Comparison of ENCODE assay signal across 8 cellular contexts in genomic region chr11:10308208-10308954, GRCh38. TPM values are rescaled to one million over a fixed set of nuclear protein-coding genes. Genes with fewer than 3 reads are reported as not detected.
DNase-seq lines count a peak whose midpoint lies in the region; ATAC-seq lines count a peak whose summit lies in the region.

No MANE protein-coding gene starts in this region.

- peak overlapping the region; percentile 56 for H3K4me3 ChIP-seq in thymus (ENCODE audit: low read length)

- H3K27me3 Mint-ChIP-seq in activated T-cell treated with anti-CD3 and anti-CD28 coated beads, Interleukin-2, amount 50 U/mL, for 4 hours (ENCODE audit: low read depth): peaks cover 35% of the 10 kb centered on the region
- H3K27me3 Mint-ChIP-seq in activated naive CD8-positive, alpha-beta T cell treated with anti-CD3 and anti-CD28 coated beads, Interleukin-2, amount 10 ng/mL, durations not matched to agents 7 days and 5 days: peaks cover 35% of the 10 kb centered on the region

- ATAC-seq in activated T-cell treated with anti-CD3 and anti-CD28 coated beads, Interleukin-2, amount 50 U/mL, for 4 hours: no peak
- no peak for ATAC-seq in activated naive CD8-positive, alpha-beta T cell treated with anti-CD3 and anti-CD28 coated beads, Interleukin-2, amount 10 ng/mL, durations not matched to agents 7 days and 5 days (ENCODE audit: low read depth)
- ATAC-seq in activated CD4-positive, CD25-positive, alpha-beta regulatory T cell treated with anti-CD3 and anti-CD28 coated beads, Interleukin-2, amount 50 U/mL, for 24 hours: no peak
- no peak for ATAC-seq in HG03342 (IDR thresholded peaks at IDR 0.05; ENCODE audit: unreplicated experiment)

- H3K4me1 ChIP-seq in thymus (ENCODE audit: control insufficient read depth, insufficient read depth, low read length): peaks cover 36% of the 10 kb centered on the region

- H3K9me3 ChIP-seq in thymus (ENCODE audit: control insufficient read depth): no peaks in the 10 kb centered on the region

- DNase-seq in activated T-cell treated with anti-CD3 and anti-CD28 coated beads, Interleukin-2, amount 50 U/mL, for 4 hours: no peak
- DNase-seq in activated T-cell treated with anti-CD3 and anti-CD28 coated beads for 4 hours (no peak), iris pigment epithelial cell (ENCODE audit: low read depth) (peak; percentile 35), HT-29 (ENCODE audit: low spot score) (no peak)
- DNase-seq in activated naive CD8-positive, alpha-beta T cell treated with anti-CD3 and anti-CD28 coated beads, Interleukin-2, amount 10 ng/mL, durations not matched to agents 7 days and 5 days: no peak

- 24% methylated on average over 16 of the region's 16 CpGs for WGBS in thymus

- peak overlapping the region; percentile 96 for H3K4me3 Mint-ChIP-seq in activated T-cell treated with anti-CD3 and anti-CD28 coated beads, Interleukin-2, amount 50 U/mL, for 4 hours
- H3K4me3 Mint-ChIP-seq in activated naive CD8-positive, alpha-beta T cell treated with anti-CD3 and anti-CD28 coated beads, Interleukin-2, amount 10 ng/mL, durations not matched to agents 7 days and 5 days: peak overlapping the region; percentile 95

- H3K4me1 Mint-ChIP-seq in activated T-cell treated with anti-CD3 and anti-CD28 coated beads, Interleukin-2, amount 50 U/mL, for 4 hours (ENCODE audit: low read depth): peaks cover 38% of the 10 kb centered on the region
- peaks cover 35% of the 10 kb centered on the region for H3K4me1 Mint-ChIP-seq in activated naive CD8-positive, alpha-beta T cell treated with anti-CD3 and anti-CD28 coated beads, Interleukin-2, amount 10 ng/mL, durations not matched to agents 7 days and 5 days

- no peak overlapping the region for H3K27ac ChIP-seq in thymus (ENCODE audit: low read depth)

- no peaks in the 10 kb centered on the region for H3K9me3 Mint-ChIP-seq in activated T-cell treated with anti-CD3 and anti-CD28 coated beads, Interleukin-2, amount 50 U/mL, for 4 hours
- H3K9me3 Mint-ChIP-seq in activated naive CD8-positive, alpha-beta T cell treated with anti-CD3 and anti-CD28 coated beads, Interleukin-2, amount 10 ng/mL, durations not matched to agents 7 days and 5 days: no peaks in the 10 kb centered on the region

- H3K27ac Mint-ChIP-seq in activated naive CD8-positive, alpha-beta T cell treated with anti-CD3 and anti-CD28 coated beads, Interleukin-2, amount 10 ng/mL, durations not matched to agents 7 days and 5 days: peak overlapping the region; percentile 79

- peaks cover 37% of the 10 kb centered on the region for H3K27me3 ChIP-seq in thymus (ENCODE audit: control insufficient read depth, insufficient read depth)

- no peaks in the 10 kb centered on the region for H3K36me3 ChIP-seq in thymus (ENCODE audit: control insufficient read depth, insufficient read depth)

- no peaks in the 10 kb centered on the region for H3K36me3 Mint-ChIP-seq in activated T-cell treated with anti-CD3 and anti-CD28 coated beads, Interleukin-2, amount 50 U/mL, for 4 hours (ENCODE audit: insufficient read depth)
- H3K36me3 Mint-ChIP-seq in activated naive CD8-positive, alpha-beta T cell treated with anti-CD3 and anti-CD28 coated beads, Interleukin-2, amount 10 ng/mL, durations not matched to agents 7 days and 5 days: peaks cover 8% of the 10 kb centered on the region

- POLR2A ChIA-PET in activated naive CD8-positive, alpha-beta T cell treated with anti-CD3 and anti-CD28 coated beads, Interleukin-2, amount 10 ng/mL, durations not matched to agents 7 days and 5 days (lab: Charles Lee): interaction anchor here (1.0 to 1.4 kb wide), 4 partner anchors 58 to 802 kb away, joined by 3 to 8 read pairs (median 3); no protein-coding TSS in a partner anchor

RNA-seq across cellular contexts. Expression of gene ADM, which starts 3.5 kb away (rescaled TPM):
- under 1 TPM in 2 of 3 donors, not detected in 1; 0.43 TPM for total RNA-seq in activated T-cell treated with anti-CD3 and anti-CD28 coated beads, Interleukin-2, amount 50 U/mL, for 4 hours
- total RNA-seq in activated naive CD8-positive, alpha-beta T cell treated with anti-CD3 and anti-CD28 coated beads, Interleukin-2, amount 10 ng/mL, durations not matched to agents 7 days and 5 days: 1 to 10 TPM; 1.5 to 2.3 TPM
- polyA plus RNA-seq in thymus: 37.4 TPM
- total RNA-seq in HT-29 (2014; rRNA removed; shearing (Covaris generic)): 33.3 and 37.6 TPM in 2 replicates

RNA-seq across cellular contexts. Expression of gene SBF2, which starts 14.4 kb away (rescaled TPM):
- total RNA-seq in activated T-cell treated with anti-CD3 and anti-CD28 coated beads, Interleukin-2, amount 50 U/mL, for 4 hours: 1 to 10 TPM; 3.0 to 6.9 (median 3.5) TPM
- 10 to 100 TPM; 15.8 to 18.6 TPM for total RNA-seq in activated naive CD8-positive, alpha-beta T cell treated with anti-CD3 and anti-CD28 coated beads, Interleukin-2, amount 10 ng/mL, durations not matched to agents 7 days and 5 days
- polyA plus RNA-seq in thymus: 8.1 TPM
- total RNA-seq in HT-29 (2014; rRNA removed; shearing (Covaris generic)): 24.4 and 27.1 TPM in 2 replicates

Comparison
In these comparisons a context has a peak if more than half of its experiments do, and no peak if none do; other contexts are left out.
1. RNA of gene ADM, which starts 3.5 kb away (total RNA-seq): 33.3 to 37.6 TPM in HT-29; 1.5 to 2.3 TPM in activated naive CD8-positive, alpha-beta T cell treated with anti-CD3 and anti-CD28 coated beads, Interleukin-2, amount 10 ng/mL, durations not matched to agents 7 days and 5 days and 0.43 TPM in activated T-cell treated with anti-CD3 and anti-CD28 coated beads, Interleukin-2, amount 50 U/mL, for 4 hours; every median in the first group is over 10 times any median in the second.